ENCODE assay signal across 9 cellular contexts in the genomic region with DNA sequence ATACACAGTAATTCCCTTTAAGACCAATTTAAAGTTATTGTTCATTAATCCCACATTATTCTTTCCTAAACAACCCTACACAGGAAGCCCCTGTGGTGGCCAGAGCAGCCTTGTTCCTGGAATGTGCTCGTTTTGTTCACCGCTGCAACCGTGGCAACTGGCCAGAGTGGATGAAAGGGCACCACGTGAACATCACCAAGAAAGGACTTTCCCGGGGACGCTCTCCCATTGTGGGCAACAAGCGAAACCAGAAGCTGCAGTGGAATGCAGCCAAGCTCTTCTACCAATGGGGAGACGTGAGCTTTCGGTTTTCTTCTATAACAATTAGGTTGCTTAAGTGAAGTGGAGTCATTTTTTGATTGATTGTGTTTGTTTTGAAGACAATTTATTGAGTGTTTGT.
DNase-seq lines count a peak whose midpoint lies in the region; ATAC-seq and TF ChIP-seq lines count a peak whose summit lies in the region.
"Had no signal": no experiment of that assay in that cellular context is flagged by ENCODE, and none has a peak within 500 bp of the region (broad histone marks: within the 10 kb centered on the region; RNA-seq: fewer than 3 reads in every experiment).

No MANE protein-coding gene starts in this region.

- WGBS in gastroesophageal sphincter (ENCODE audit: low coverage in 1 of 2), 2 donors = 57% methylated on average over 4 of the region's 9 CpGs; no CpG with 5 or more reads in 1 of the 2 donors

- H3K9me3 ChIP-seq in HAP-1 (no peaks in the 10 kb centered on the region), SJCRH30 (replicated peaks) (no peaks in the 10 kb centered on the region), gastroesophageal sphincter (no peaks in the 10 kb centered on the region), left lung (no peaks in the 10 kb centered on the region)

- no peak overlapping the region for H3K4me3 Mint-ChIP-seq in progenitor cell of endocrine pancreas (ENCODE audit: low read depth)

- no peak for TF ChIP-seq EP300 in gastroesophageal sphincter (IDR thresholded peaks at IDR 0.05)

- H3K27ac ChIP-seq in SJCRH30 (peak overlapping the region; percentile 39), gastroesophageal sphincter (no peak overlapping the region), left lung (no peak overlapping the region)

- H3K36me3 ChIP-seq in HAP-1 (replicated peaks) = no peaks in the 10 kb centered on the region
- no peaks in the 10 kb centered on the region for H3K36me3 ChIP-seq in SJCRH30
- no peaks in the 10 kb centered on the region for H3K36me3 ChIP-seq in gastroesophageal sphincter
- no peaks in the 10 kb centered on the region for H3K36me3 ChIP-seq in left lung

- no peak for TF ChIP-seq POLR2A in gastroesophageal sphincter (IDR thresholded peaks at IDR 0.05)

- no peaks in the 10 kb centered on the region for H3K36me3 Mint-ChIP-seq in progenitor cell of endocrine pancreas (ENCODE audit: insufficient read depth)

- H3K9me3 Mint-ChIP-seq in progenitor cell of endocrine pancreas (ENCODE audit: low read depth) = no peaks in the 10 kb centered on the region

- in situ Hi-C loops in HAP-1 (cut with MboI; ENCODE audit: low sequenced_read_pairs) = no loop called here

- H3K4me1 ChIP-seq in HAP-1 (peaks cover 3% of the 10 kb centered on the region; the same call in 1 of the 2 replicates), SJCRH30 (peaks cover 22% of the 10 kb centered on the region), gastroesophageal sphincter (peaks cover 0 to 6% (median 0%) of the 10 kb centered on the region in 3 donors), left lung (no peaks in the 10 kb centered on the region)

- H3K27ac Mint-ChIP-seq in progenitor cell of endocrine pancreas = no peak overlapping the region

- TF ChIP-seq CTCF in gastroesophageal sphincter (IDR thresholded peaks at IDR 0.05) = no peak
- no peak for TF ChIP-seq CTCF in progenitor cell of endocrine pancreas (IDR thresholded peaks at IDR 0.05; ENCODE audit: unreplicated experiment)
- no peak for TF ChIP-seq CTCF in left lung (IDR thresholded peaks at IDR 0.05)

- ATAC-seq in gastroesophageal sphincter (peak; percentile 55), left lung (no peak), HG02763 (IDR thresholded peaks at IDR 0.05; ENCODE audit: unreplicated experiment) (no peak)

- H3K4me1 Mint-ChIP-seq in progenitor cell of endocrine pancreas (ENCODE audit: low read depth) = no peaks in the 10 kb centered on the region

- no peak overlapping the region for H3K4me3 ChIP-seq in HAP-1
- H3K4me3 ChIP-seq in SJCRH30 = peak overlapping the region; percentile 45
- H3K4me3 ChIP-seq in gastroesophageal sphincter = no peak overlapping the region
- no peak overlapping the region for H3K4me3 ChIP-seq in left lung

- H3K27me3 ChIP-seq in HAP-1 (ENCODE audit: low read depth) (peaks cover 2% of the 10 kb centered on the region; the same call in 1 of the 2 replicates), SJCRH30 (no peaks in the 10 kb centered on the region), gastroesophageal sphincter (no peaks in the 10 kb centered on the region), left lung (no peaks in the 10 kb centered on the region)

- H3K27me3 Mint-ChIP-seq in progenitor cell of endocrine pancreas = no peaks in the 10 kb centered on the region

- intact Hi-C loops in posterior cingulate gyrus (cut with DNase I) = no loop called here
- intact Hi-C loops in left lung (cut with DNase I) = no loop called here

- DNase-seq in HAP-1 (ENCODE audit: low spot score in 2 of 2) (peak; percentile 44 to 79), SJCRH30 (peak; percentile 93), posterior cingulate gyrus (peak in 9 of 10 donors; percentile 20 to 91 (median 49)), progenitor cell of endocrine pancreas (ENCODE audit: low spot score, unreplicated experiment) (no peak), left lung (no peak)
- DNase-seq in stimulated activated naive CD4-positive, alpha-beta T cell (lab: John Stamatoyannopoulos, UW) = no peak
- DNase-seq: activated T-cell treated with anti-CD3 and anti-CD28 coated beads, Interleukin-2, amount 50 U/mL, for 1 hour had no signal

Comparison
In these comparisons a context has a peak if more than half of its experiments do, and no peak if none do; other contexts are left out.
1. DNase-seq: peak in HAP-1 (2 of 2), SJCRH30 (2 of 2) and posterior cingulate gyrus (9 of 10); none in progenitor cell of endocrine pancreas (single experiment), stimulated activated naive CD4-positive, alpha-beta T cell (0 of 6) and left lung (0 of 2).